11 cellular contexts compared by ENCODE assay signal in genomic region chr1:74964508-74964907, GRCh38.
DNase-seq lines count a peak whose midpoint lies in the region; ATAC-seq and TF ChIP-seq lines count a peak whose summit lies in the region.
"Had no signal": no experiment of that assay in that cellular context is flagged by ENCODE, and none has a peak within 500 bp of the region (broad histone marks: within the 10 kb centered on the region; RNA-seq: fewer than 3 reads in every experiment).

No MANE protein-coding gene starts in this region.

- H3K36me3 ChIP-seq in prostate gland = no peaks in the 10 kb centered on the region

- no peaks in the 10 kb centered on the region for H3K9me3 ChIP-seq in prostate gland

- H3K27me3 ChIP-seq in prostate gland (replicated peaks; ENCODE audit: insufficient read depth) = no peaks in the 10 kb centered on the region

- no peaks in the 10 kb centered on the region for H3K4me1 ChIP-seq in prostate gland (replicated peaks)

- DNase-seq in DMS53 (lab: John Stamatoyannopoulos, UW) (peak; percentile 80), NCI-H1105 (lab: John Stamatoyannopoulos, UW) (peak; percentile 97), RPMI8226 (peak; percentile 80), medulla oblongata (ENCODE audit: extremely low spot score) (peak; percentile 25), prostate gland (ENCODE audit: low spot score) (no peak)
- no peak for DNase-seq in activated CD4-positive, alpha-beta T cell treated with anti-CD3 and anti-CD28 coated beads, Interleukin-2, amount 50 U/mL, for 48 hours
- DNase-seq: effector memory CD8-positive, alpha-beta T cell; T-cell had no signal

- no peak overlapping the region for H3K4me3 ChIP-seq in prostate gland

- no peak for TF ChIP-seq CTCF in prostate gland (IDR thresholded peaks at IDR 0.05)

- ATAC-seq in GM19324 (IDR thresholded peaks at IDR 0.05; ENCODE audit: low FRiP score, unreplicated experiment) (no peak), GM18868 (IDR thresholded peaks at IDR 0.05; ENCODE audit: unreplicated experiment) (no peak)
- ATAC-seq: effector memory CD8-positive, alpha-beta T cell; left lobe of liver; T-cell had no signal

- TF ChIP-seq POLR2A in prostate gland (IDR thresholded peaks at IDR 0.05) = no peak

- H3K27ac ChIP-seq in prostate gland = no peak overlapping the region

- 5% methylated on average over 6 of the region's 6 CpGs for WGBS in prostate gland

- intact Hi-C loops in prostate gland (cut with DNase I) = no loop called here

Comparison
In these comparisons a context has a peak if more than half of its experiments do, and no peak if none do; other contexts are left out.
1. DNase-seq: peak in DMS53 (single experiment), NCI-H1105 (single experiment), RPMI8226 (single experiment) and medulla oblongata (single experiment); none in activated CD4-positive, alpha-beta T cell treated with anti-CD3 and anti-CD28 coated beads, Interleukin-2, amount 50 U/mL, for 48 hours (0 of 2) and prostate gland (single experiment).